ENCODE assay signal across 20 cellular contexts in the genomic region with DNA sequence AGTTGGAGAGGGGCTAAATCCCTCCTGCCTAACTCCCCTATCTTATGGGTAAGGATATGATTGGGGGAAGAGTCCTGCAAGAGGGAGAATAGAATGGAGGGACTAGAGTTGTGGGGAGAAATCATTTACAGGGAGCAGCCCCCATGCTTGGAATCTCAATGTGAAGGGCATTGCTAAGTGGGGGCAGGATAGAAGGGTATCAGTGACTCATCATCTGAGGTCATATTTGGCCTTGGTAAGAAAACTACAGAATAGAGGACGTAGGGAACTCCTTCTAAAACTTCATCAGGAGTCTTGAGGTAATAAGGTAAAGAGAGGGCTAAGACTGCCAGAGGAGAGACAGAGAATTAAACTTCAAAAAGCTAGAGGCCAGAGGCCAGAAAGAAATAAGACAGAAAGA. TPM values are rescaled to one million over a fixed set of nuclear protein-coding genes. Genes with fewer than 3 reads are reported as not detected.
DNase-seq lines count a peak whose midpoint lies in the region; ATAC-seq, FAIRE-seq and TF ChIP-seq lines count a peak whose summit lies in the region.
"Had no signal": no experiment of that assay in that cellular context is flagged by ENCODE, and none has a peak within 500 bp of the region (broad histone marks: within the 10 kb centered on the region; RNA-seq: fewer than 3 reads in every experiment).

No MANE protein-coding gene starts in this region.

- no peak for TF ChIP-seq POLR2A in A549 (IDR thresholded peaks at IDR 0.05; ENCODE audit: low read length)

- FAIRE-seq in A549 (lab: Jason Lieb, UNC): no peak
- FAIRE-seq: HTR-8/SVneo had no signal

- CTCF ChIA-PET in A549 (lab: Yijun Ruan, JAX): interaction anchor here (1.0 to 21.3 kb wide), 7 partner anchors 8 to 176 kb away, joined by 4 to 566 read pairs (median 8); a partner anchor contains a TSS

- intact Hi-C loops in left ventricle myocardium superior (cut with micrococcal nuclease): no loop called here

- H3K27ac Mint-ChIP-seq in nephron: peak overlapping the region; percentile 57 to 67 (median 60)
- H3K27ac Mint-ChIP-seq in stimulated activated memory B cell treated with anti-CD40 and anti-IgM and Interleukin-4, amounts not matched to agents 10 μg/mL and 1 μg/mL and 100 μg/mL, for 72 hours: no peak overlapping the region
- H3K27ac Mint-ChIP-seq: CD14-positive monocyte, H9 had no signal

- DNase-seq in A549 (ENCODE audit: low read depth in 1 of 2, low spot score in 1 of 2): no peak
- DNase-seq in OCI-M1 (lab: John Stamatoyannopoulos, UW): peak; percentile 44
- no peak for DNase-seq in left ventricle myocardium superior
- no peak for DNase-seq in GM19238 (ENCODE audit: insufficient read length, low spot score)
- DNase-seq in NCI-H1105 treated with DMSO at 0.1 percent for 48 hours (lab: John Stamatoyannopoulos, UW): no peak
- DNase-seq: DMS153; H9; NCI-H1417; NCI-H187 treated with DMSO at 0.1 percent for 48 hours; NCI-H345; NK-92 treated with Interleukin-12 subunit alpha and Interleukin-12 subunit beta, amount 100 ng/mL, for 24 hours; RPMI8226 had no signal

- peak overlapping the region; percentile 37 to 92 (median 86) for H3K4me3 Mint-ChIP-seq in nephron
- H3K4me3 Mint-ChIP-seq in stimulated activated memory B cell treated with anti-CD40 and anti-IgM and Interleukin-4, amounts not matched to agents 10 μg/mL and 1 μg/mL and 100 μg/mL, for 72 hours: no peak overlapping the region
- H3K4me3 Mint-ChIP-seq: CD14-positive monocyte, H9 had no signal

- peaks cover 42% of the 10 kb centered on the region for H3K27me3 Mint-ChIP-seq in nephron (ENCODE audit: low read depth)
- H3K27me3 Mint-ChIP-seq in stimulated activated memory B cell treated with anti-CD40 and anti-IgM and Interleukin-4, amounts not matched to agents 10 μg/mL and 1 μg/mL and 100 μg/mL, for 72 hours: peaks cover 56% of the 10 kb centered on the region

- TF ChIP-seq EP300 in A549 (IDR thresholded peaks at IDR 0.05): no peak

- peaks cover 14% of the 10 kb centered on the region for H3K4me1 ChIP-seq in A549

- TF ChIP-seq CTCF in A549 (IDR thresholded peaks at IDR 0.05): no peak
- TF ChIP-seq CTCF in nephron (IDR thresholded peaks at IDR 0.05; ENCODE audit: unreplicated experiment in 3 of 3): no peak

- ATAC-seq in A549: no peak
- ATAC-seq in left ventricle myocardium superior: peak; percentile 59
- no peak for ATAC-seq in HG03025 (IDR thresholded peaks at IDR 0.05; ENCODE audit: low FRiP score, unreplicated experiment)
- no peak for ATAC-seq in stimulated activated memory B cell treated with anti-CD40 and anti-IgM and Interleukin-4, amounts not matched to agents 10 μg/mL and 1 μg/mL and 100 μg/mL, for 72 hours

- H3K27ac ChIP-seq in A549: no peak overlapping the region
- H3K27ac ChIP-seq: HL-60, SJSA1 had no signal

- peaks cover 27% of the 10 kb centered on the region for H3K4me1 Mint-ChIP-seq in nephron
- peaks cover 17% of the 10 kb centered on the region for H3K4me1 Mint-ChIP-seq in stimulated activated memory B cell treated with anti-CD40 and anti-IgM and Interleukin-4, amounts not matched to agents 10 μg/mL and 1 μg/mL and 100 μg/mL, for 72 hours

- no peaks in the 10 kb centered on the region for H3K9me3 Mint-ChIP-seq in nephron
- H3K9me3 Mint-ChIP-seq in stimulated activated memory B cell treated with anti-CD40 and anti-IgM and Interleukin-4, amounts not matched to agents 10 μg/mL and 1 μg/mL and 100 μg/mL, for 72 hours: no peaks in the 10 kb centered on the region
- H3K9me3 Mint-ChIP-seq: H9 had no signal

- POLR2A ChIA-PET in A549 (lab: Yijun Ruan, JAX): no interaction called here

- H3K4me3 ChIP-seq in A549: no peak overlapping the region
- H3K4me3 ChIP-seq: SJSA1 had no signal

- no peaks in the 10 kb centered on the region for H3K36me3 Mint-ChIP-seq in nephron (ENCODE audit: low read depth)
- H3K36me3 Mint-ChIP-seq in stimulated activated memory B cell treated with anti-CD40 and anti-IgM and Interleukin-4, amounts not matched to agents 10 μg/mL and 1 μg/mL and 100 μg/mL, for 72 hours: no peaks in the 10 kb centered on the region

- TF ChIP-seq RAD21 in A549 (conservative IDR thresholded peaks at IDR 0.05 in 1 of 2, IDR thresholded peaks at IDR 0.05 in 1 of 2): no peak

- no peaks in the 10 kb centered on the region for H3K9me3 ChIP-seq in A549
- H3K9me3 ChIP-seq: Caco-2, SJSA1 had no signal

- 20% methylated on average over 1 of the region's 1 CpG for WGBS in A549 (ENCODE audit: missing lambda C conversion rate)

- peak overlapping the region; percentile 36; the same call in 1 of the 3 replicates for H3K4me2 ChIP-seq in A549

TF ChIP-seq in A549, 52 proteins besides CTCF, POLR2A, EP300 and RAD21:
- TF ChIP-seq FOSL2 (IDR thresholded peaks at IDR 0.05) (no peak), FOSL2 (CRISPR knock-in tag; IDR thresholded peaks at IDR 0.05) (peak; percentile 60), JUN (IDR thresholded peaks at IDR 0.05) (no peak)

RNA-seq across cellular contexts. Expression of a gene that starts 0.5 kb away (rescaled TPM):
- polyA plus RNA-seq in A549 (2011; rRNA removed) (0.07 TPM in 1 of 2 replicates, not detected in the other), A549 (2017; fragmentation: RNase III; extraction: RNeasy Plus Mini Kit Qiagen cat#74134 plus additional on column Dnase treatment) (not detected in 3 replicates)
- polyA plus RNA-seq in A549 (2012; cell fraction: cytosol; rRNA removed): not detected in 2 replicates
- not detected in 2 replicates for polyA plus RNA-seq in A549 (2012; cell fraction: nucleus; rRNA removed)
- not detected in 2 replicates for polyA minus RNA-seq in A549 (2011; rRNA and poly(A)+ RNA removed)
- total RNA-seq in left ventricle myocardium superior: 71.9 TPM
- total RNA-seq: Caco-2, H9, SJSA1 had no signal
- polyA plus RNA-seq: CD14-positive monocyte had no signal

RNA-seq across cellular contexts. Expression of a gene that starts 24.7 kb away (rescaled TPM):
- polyA plus RNA-seq in A549 (2011; rRNA removed): 3.1 and 3.3 TPM in 2 replicates
- polyA plus RNA-seq in A549 (2012; cell fraction: cytosol; rRNA removed): 0.06 and 0.08 TPM in 2 replicates
- polyA plus RNA-seq in A549 (2012; cell fraction: nucleus; rRNA removed): 0.05 and 0.09 TPM in 2 replicates
- 0.05 to 0.11 TPM in 2 of 3 replicates, not detected in the other for polyA plus RNA-seq in A549 (2017; fragmentation: RNase III; extraction: RNeasy Plus Mini Kit Qiagen cat#74134 plus additional on column Dnase treatment)
- 4.3 and 4.7 TPM in 2 replicates for polyA minus RNA-seq in A549 (2011; rRNA and poly(A)+ RNA removed)
- total RNA-seq in left ventricle myocardium superior: 954 TPM

RNA-seq across cellular contexts. Expression of a gene that starts 56.6 kb away (rescaled TPM):
- polyA plus RNA-seq in A549 (2011; rRNA removed): 11.0 and 15.7 TPM in 2 replicates
- polyA plus RNA-seq in A549 (2012; cell fraction: cytosol; rRNA removed): 5.1 and 5.2 TPM in 2 replicates
- polyA plus RNA-seq in A549 (2012; cell fraction: nucleus; rRNA removed): 2.3 and 2.6 TPM in 2 replicates
- 11.0 to 14.3 TPM (median 12.6 TPM) in 3 replicates for polyA plus RNA-seq in A549 (2017; fragmentation: RNase III; extraction: RNeasy Plus Mini Kit Qiagen cat#74134 plus additional on column Dnase treatment)
- 5.2 TPM in 2 replicates for polyA minus RNA-seq in A549 (2011; rRNA and poly(A)+ RNA removed)
- 44.0 TPM for total RNA-seq in left ventricle myocardium superior

RNA-seq across cellular contexts. Expression of a gene that starts 56.7 kb away (rescaled TPM):
- polyA plus RNA-seq in A549 (2011; rRNA removed): 0.30 and 0.34 TPM in 2 replicates
- polyA plus RNA-seq in A549 (2012; cell fraction: cytosol; rRNA removed): 0.17 and 0.29 TPM in 2 replicates
- 0.50 and 0.79 TPM in 2 replicates for polyA plus RNA-seq in A549 (2012; cell fraction: nucleus; rRNA removed)
- 0.25 to 0.59 TPM (median 0.39 TPM) in 3 replicates for polyA plus RNA-seq in A549 (2017; fragmentation: RNase III; extraction: RNeasy Plus Mini Kit Qiagen cat#74134 plus additional on column Dnase treatment)
- polyA minus RNA-seq in A549 (2011; rRNA and poly(A)+ RNA removed): 0.15 and 0.33 TPM in 2 replicates
- total RNA-seq in left ventricle myocardium superior: 0.52 TPM
- polyA plus RNA-seq: CD14-positive monocyte had no signal
